Comparison of ENCODE assay signal across 8 cellular contexts in the genomic region with DNA sequence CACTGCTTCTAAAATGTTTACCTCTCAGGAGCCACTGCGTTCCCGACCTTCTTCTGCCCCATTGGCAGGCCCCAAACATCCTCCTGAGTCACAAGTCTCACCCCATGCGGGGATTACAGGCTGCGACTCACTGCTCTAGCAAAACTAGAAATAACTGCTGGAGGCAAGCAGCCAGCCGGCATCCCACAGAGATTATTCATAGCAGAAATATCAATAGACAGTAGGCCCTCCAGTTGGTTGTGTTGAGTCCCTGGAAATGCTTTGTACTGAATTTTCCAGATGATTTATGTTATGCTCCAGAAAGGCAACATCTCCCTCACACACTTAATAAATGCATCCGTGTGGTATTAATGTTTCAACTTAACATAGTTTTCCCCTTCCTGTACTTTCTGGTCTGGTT.
DNase-seq lines count a peak whose midpoint lies in the region; ATAC-seq and TF ChIP-seq lines count a peak whose summit lies in the region.

No MANE protein-coding gene starts in this region.

- TF ChIP-seq POLR2A in NB4 (IDR thresholded peaks at IDR 0.05; ENCODE audit: extremely low read depth, insufficient read length) (no peak), thyroid gland (IDR thresholded peaks at IDR 0.05) (no peak)

- H3K36me3 ChIP-seq in thyroid gland, result no peaks in the 10 kb centered on the region

- H3K27ac ChIP-seq in thyroid gland, result peak overlapping the region in 1 of 3 donors; percentile 31

- intact Hi-C loops in thyroid gland (cut with DNase I), result no loop called here

- H3K9me3 ChIP-seq in thyroid gland, result no peaks in the 10 kb centered on the region

- DNase-seq in NB4 (ENCODE audit: low read depth), result peak; percentile 3
- peak; percentile 57 for DNase-seq in dermis blood vessel endothelial cell
- DNase-seq in myocyte (ENCODE audit: low read depth), result peak; percentile 93
- peak; percentile 26 to 29 for DNase-seq in thyroid gland

- H3K27me3 ChIP-seq in thyroid gland, result no peaks in the 10 kb centered on the region

- ATAC-seq in GM18861 (IDR thresholded peaks at IDR 0.05; ENCODE audit: unreplicated experiment), result peak; percentile 52
- no peak for ATAC-seq in GM21576 (IDR thresholded peaks at IDR 0.05; ENCODE audit: unreplicated experiment)
- ATAC-seq in HG03039 (IDR thresholded peaks at IDR 0.05; ENCODE audit: unreplicated experiment), result no peak
- no peak for ATAC-seq in GM18867 (IDR thresholded peaks at IDR 0.05; ENCODE audit: unreplicated experiment)

- TF ChIP-seq CTCF in NB4 (IDR thresholded peaks at IDR 0.05; ENCODE audit: low read depth, low read length) (no peak), thyroid gland (IDR thresholded peaks at IDR 0.05) (no peak)

- no peak overlapping the region for H3K4me3 ChIP-seq in NB4 (ENCODE audit: low read depth, low read length)
- H3K4me3 ChIP-seq in thyroid gland (replicated peaks in 1 of 3), result no peak overlapping the region

- H3K4me1 ChIP-seq in thyroid gland, result peaks cover 9 to 11% of the 10 kb centered on the region in 2 donors

- WGBS in thyroid gland, 2 donors, result 67 to 80% methylated on average over 6 of the region's 6 CpGs

Comparison
In these comparisons a context has a peak if more than half of its experiments do, and no peak if none do; other contexts are left out.
1. DNase-seq: peak in every context shown above with its lines; median percentile 93 in myocyte; 57 in dermis blood vessel endothelial cell; 28 in thyroid gland; 3 in NB4.